ENCODE assay signal across 21 cellular contexts in genomic region chr6:52667572-52667971, GRCh38. TPM values are rescaled to one million over a fixed set of nuclear protein-coding genes. Genes with fewer than 3 reads are reported as not detected.
DNase-seq lines count a peak whose midpoint lies in the region; ATAC-seq and TF ChIP-seq lines count a peak whose summit lies in the region.
"Had no signal": no experiment of that assay in that cellular context is flagged by ENCODE, and none has a peak within 500 bp of the region (broad histone marks: within the 10 kb centered on the region; RNA-seq: fewer than 3 reads in every experiment).

No MANE protein-coding gene starts in this region.

- no peak overlapping the region for H2BK5ac ChIP-seq in trophoblast cell (ENCODE audit: low read depth, low read length, poor library complexity)

- H4K8ac ChIP-seq in trophoblast cell (ENCODE audit: low read depth, low read length): no peak overlapping the region

- no peak overlapping the region for H3K18ac ChIP-seq in trophoblast cell (ENCODE audit: low read length)

- H3K27ac ChIP-seq in OCI-LY7 (ENCODE audit: low read depth, low read length, poor library complexity, severe bottlenecking) (peak overlapping the region; percentile 64), trophoblast cell (ENCODE audit: low read depth, low read length) (no peak overlapping the region)
- no peak overlapping the region for H3K27ac ChIP-seq in naive thymus-derived CD4-positive, alpha-beta T cell (ENCODE audit: low read depth, low read length)
- H3K27ac ChIP-seq: ascending aorta, neutrophil, transverse colon had no signal

- H3K4me3 Mint-ChIP-seq in naive thymus-derived CD4-positive, alpha-beta T cell: no peak overlapping the region
- H3K4me3 Mint-ChIP-seq: mesothelial cell of epicardium; stimulated activated memory B cell treated with anti-CD40 and anti-IgM and Interleukin-4, amounts not matched to agents 10 μg/mL and 1 μg/mL and 100 μg/mL, for 72 hours had no signal

- H3K27me3 ChIP-seq in naive thymus-derived CD4-positive, alpha-beta T cell (ENCODE audit: control insufficient read depth in 2 of 2, insufficient read depth in 2 of 2, low read length in 2 of 2): no peaks in the 10 kb centered on the region
- H3K27me3 ChIP-seq in trophoblast cell (ENCODE audit: insufficient read depth, low read length): no peaks in the 10 kb centered on the region
- H3K27me3 ChIP-seq: ascending aorta, transverse colon had no signal

- no peak overlapping the region for H3K23ac ChIP-seq in trophoblast cell (ENCODE audit: low read length)

- H4K91ac ChIP-seq in trophoblast cell (ENCODE audit: low read depth, low read length): no peak overlapping the region

- H3K79me1 ChIP-seq in trophoblast cell (ENCODE audit: low read length): peaks cover 4% of the 10 kb centered on the region

- no peaks in the 10 kb centered on the region for H4K20me1 ChIP-seq in OCI-LY7 (ENCODE audit: insufficient read depth, low read length)

- H3K79me2 ChIP-seq in OCI-LY7 (ENCODE audit: insufficient read depth, low read depth, low read length) (peaks cover 30% of the 10 kb centered on the region), trophoblast cell (ENCODE audit: control insufficient read depth, insufficient read depth, low read length, poor library complexity) (no peaks in the 10 kb centered on the region)

- no peaks in the 10 kb centered on the region for H3K9me3 ChIP-seq in OCI-LY7 (ENCODE audit: low read length)
- no peaks in the 10 kb centered on the region for H3K9me3 ChIP-seq in naive thymus-derived CD4-positive, alpha-beta T cell (ENCODE audit: control insufficient read depth in 2 of 3, low read length in 3 of 3)
- no peaks in the 10 kb centered on the region for H3K9me3 ChIP-seq in trophoblast cell (ENCODE audit: insufficient read depth, low read depth, low read length)
- H3K9me3 ChIP-seq: ascending aorta, neutrophil, transverse colon had no signal

- H3K9ac ChIP-seq in trophoblast cell (ENCODE audit: low read length): no peak overlapping the region

- H3K27ac Mint-ChIP-seq in naive thymus-derived CD4-positive, alpha-beta T cell: no peak overlapping the region
- H3K27ac Mint-ChIP-seq: CD14-positive monocyte; mesothelial cell of epicardium; stimulated activated memory B cell treated with anti-CD40 and anti-IgM and Interleukin-4, amounts not matched to agents 10 μg/mL and 1 μg/mL and 100 μg/mL, for 72 hours had no signal

- no peak for TF ChIP-seq CTCF in OCI-LY7 (conservative IDR thresholded peaks at IDR 0.05; ENCODE audit: low read length)

- peaks cover 18 to 29% (median 24%) of the 10 kb centered on the region in 7 donors for H3K4me1 Mint-ChIP-seq in naive thymus-derived CD4-positive, alpha-beta T cell

- H2BK12ac ChIP-seq in trophoblast cell (ENCODE audit: low read length): no peak overlapping the region

- no peaks in the 10 kb centered on the region for H3K9me3 Mint-ChIP-seq in naive thymus-derived CD4-positive, alpha-beta T cell
- H3K9me3 Mint-ChIP-seq: mesothelial cell of epicardium; stimulated activated memory B cell treated with anti-CD40 and anti-IgM and Interleukin-4, amounts not matched to agents 10 μg/mL and 1 μg/mL and 100 μg/mL, for 72 hours had no signal

- H3K36me3 ChIP-seq in OCI-LY7 (ENCODE audit: insufficient read depth, low read length) (peaks cover 16% of the 10 kb centered on the region; the same call in 1 of the 2 replicates), trophoblast cell (ENCODE audit: control insufficient read depth in 1 of 2, insufficient read depth in 2 of 2, low read length in 2 of 2) (peaks cover 0 to 1% of the 10 kb centered on the region in 2 experiments)
- no peaks in the 10 kb centered on the region for H3K36me3 ChIP-seq in naive thymus-derived CD4-positive, alpha-beta T cell (ENCODE audit: control insufficient read depth in 2 of 3, insufficient read depth in 3 of 3, low read length in 3 of 3)
- H3K36me3 ChIP-seq: ascending aorta, neutrophil, transverse colon had no signal

- H3K4me3 ChIP-seq in OCI-LY7 (ENCODE audit: low read depth, low read length, poor library complexity, severe bottlenecking): peak overlapping the region; percentile 81
- H3K4me3 ChIP-seq in naive thymus-derived CD4-positive, alpha-beta T cell (ENCODE audit: low read length): no peak overlapping the region
- no peak overlapping the region for H3K4me3 ChIP-seq in trophoblast cell (ENCODE audit: low read depth, low read length)
- H3K4me3 ChIP-seq: ascending aorta, transverse colon had no signal

- DNase-seq in NOMO-1 treated with DMSO at 0.1 percent for 48 hours (lab: John Stamatoyannopoulos, UW; ENCODE audit: unreplicated experiment): peak; percentile 48
- DNase-seq in NOMO-1 treated with dmso at 0.1 percent for 144 hours (lab: John Stamatoyannopoulos, UW; ENCODE audit: unreplicated experiment): no peak
- peak; percentile 78 for DNase-seq in OCI-LY7 (ENCODE audit: low spot score)
- DNase-seq in naive thymus-derived CD4-positive, alpha-beta T cell: no peak
- no peak for DNase-seq in trophoblast cell
- no peak for DNase-seq in left cardiac atrium
- DNase-seq: activated CD4-positive, alpha-beta T cell treated with anti-CD3 and anti-CD28 coated beads for 48 hours; activated naive CD4-positive, alpha-beta T cell treated with Interleukin-2 at 50 U/mL for 16 hours; DMS79 treated with DMSO at 0.1 percent for 48 hours; GOT3; NCI-H187 treated with DMSO at 0.1 percent for 48 hours; NCI-H510A; PC-3; transverse colon had no signal

- H2BK120ac ChIP-seq in trophoblast cell (ENCODE audit: insufficient read depth, low read length, poor library complexity): no peak overlapping the region

- WGBS in trophoblast cell (ENCODE audit: extremely low coverage, insufficient coverage, insufficient read length): no CpG with 5 or more reads among the region's 1 CpG

- POLR2A ChIA-PET in OCI-LY7 (lab: Charles Lee): interaction anchor here (0.6 to 1.2 kb wide), 7 partner anchors 11 to 384 kb away, joined by 3 to 4 read pairs (median 3); no protein-coding TSS in a partner anchor
- POLR2A ChIA-PET in naive thymus-derived CD4-positive, alpha-beta T cell (lab: Charles Lee): no interaction called here

- CTCF ChIA-PET in OCI-LY7 (lab: Charles Lee; ENCODE audit: unreplicated experiment): no interaction called here
- CTCF ChIA-PET in naive thymus-derived CD4-positive, alpha-beta T cell (lab: Charles Lee): interaction anchor here (0.7 to 1.3 kb wide), 4 partner anchors 15 to 385 kb away, joined by 3 to 5 read pairs (median 4); no protein-coding TSS in a partner anchor

- no peak overlapping the region for H3K14ac ChIP-seq in trophoblast cell (ENCODE audit: low read length)

- H3K4me2 ChIP-seq in OCI-LY7 (ENCODE audit: low read length): peak overlapping the region; percentile 98
- no peak overlapping the region for H3K4me2 ChIP-seq in trophoblast cell (ENCODE audit: low read length)

- H2AK5ac ChIP-seq in trophoblast cell (ENCODE audit: low read length): no peak overlapping the region

- peaks cover 0 to 4% (median 0%) of the 10 kb centered on the region in 5 donors for H3K36me3 Mint-ChIP-seq in naive thymus-derived CD4-positive, alpha-beta T cell
- H3K36me3 Mint-ChIP-seq: CD14-positive monocyte; stimulated activated memory B cell treated with anti-CD40 and anti-IgM and Interleukin-4, amounts not matched to agents 10 μg/mL and 1 μg/mL and 100 μg/mL, for 72 hours had no signal

- H2AFZ ChIP-seq in OCI-LY7 (ENCODE audit: low read length) (no peak overlapping the region), trophoblast cell (ENCODE audit: insufficient read depth, low read length, poor library complexity) (no peak overlapping the region)

- intact Hi-C loops in OCI-LY7 (cut with micrococcal nuclease; ENCODE audit: unreplicated experiment): loop anchor here (5.0 kb wide), 1 partner anchor 330 kb away; the partner anchor contains the start of gene GSTA4
- intact Hi-C loops in naive thymus-derived CD4-positive, alpha-beta T cell (cut with micrococcal nuclease): loop anchor here (10.0 kb wide), 2 partner anchors 877 to 1127 kb away; partner anchors contain the start of genes GCLC (in 2 of the 2) and LRRC1 (in 1 of the 2)
- intact Hi-C loops in left cardiac atrium (cut with DNase I): loop anchor here in 1 of 2 donors (10.0 kb wide), 1 partner anchor 383 kb away; the partner anchor contains the start of gene MCM3

- TSS peak; percentile 44 for BruUV-seq in OCI-LY7 (replicated peaks; lab: Mats Ljungman, UMichigan)

- no peaks in the 10 kb centered on the region for H3K9me2 ChIP-seq in OCI-LY7 (ENCODE audit: insufficient read depth, low read length)

- H3K4me1 ChIP-seq in OCI-LY7 (ENCODE audit: insufficient read depth, low read length, poor library complexity, severe bottlenecking) (peaks cover 63% of the 10 kb centered on the region), trophoblast cell (ENCODE audit: control insufficient read depth in 1 of 2, insufficient read depth in 2 of 2, low read length in 2 of 2) (peaks cover 9 to 16% of the 10 kb centered on the region in 2 experiments)
- peaks cover 15 to 17% of the 10 kb centered on the region in 2 donors for H3K4me1 ChIP-seq in naive thymus-derived CD4-positive, alpha-beta T cell (ENCODE audit: control insufficient read depth in 2 of 2, insufficient read depth in 2 of 2, low read length in 2 of 2)

- ATAC-seq in HG02885 (IDR thresholded peaks at IDR 0.05; ENCODE audit: poor library complexity, unreplicated experiment) (peak; percentile 25), HG03354 (IDR thresholded peaks at IDR 0.05; ENCODE audit: poor library complexity, severe bottlenecking, unreplicated experiment) (no peak), left cardiac atrium (no peak)
- ATAC-seq in naive thymus-derived CD4-positive, alpha-beta T cell: no peak
- ATAC-seq: PC-3; stimulated activated memory B cell treated with anti-CD40 and anti-IgM and Interleukin-4, amounts not matched to agents 10 μg/mL and 1 μg/mL and 100 μg/mL, for 72 hours had no signal

- no peak overlapping the region for H4K12ac ChIP-seq in trophoblast cell (ENCODE audit: low read depth, low read length)

- H3K27me3 Mint-ChIP-seq in naive thymus-derived CD4-positive, alpha-beta T cell: no peaks in the 10 kb centered on the region
- H3K27me3 Mint-ChIP-seq: stimulated activated memory B cell treated with anti-CD40 and anti-IgM and Interleukin-4, amounts not matched to agents 10 μg/mL and 1 μg/mL and 100 μg/mL, for 72 hours had no signal

- H3K4ac ChIP-seq in trophoblast cell (ENCODE audit: low read depth, low read length): no peak overlapping the region

RNA-seq across cellular contexts. Expression of gene TMEM14A, which starts 3.3 kb away (rescaled TPM):
- 14.6 and 17.8 TPM in 2 replicates for total RNA-seq in OCI-LY7 (2014; rRNA removed; shearing (Covaris generic))
- 27.2 and 32.7 TPM in 2 replicates for total RNA-seq in OCI-LY7 (2022)
- total RNA-seq in naive thymus-derived CD4-positive, alpha-beta T cell: 10 to 100 TPM in 1 of 5 experiments, 1 to 10 TPM in 4; 5.3 to 18.2 (median 8.0) TPM
- 10 to 100 TPM; 18.0 to 26.1 TPM for polyA plus RNA-seq in naive thymus-derived CD4-positive, alpha-beta T cell
- polyA plus RNA-seq in trophoblast cell (2013): 10.2 and 10.3 TPM in 2 replicates
- total RNA-seq in left cardiac atrium: 10 to 100 TPM in 1 of 2 donors, 1 to 10 TPM in 1; 7.9 to 13.3 TPM

Comparison
In these comparisons a context has a peak if more than half of its experiments do, and no peak if none do; other contexts are left out.
1. DNase-seq: peak in NOMO-1 treated with DMSO at 0.1 percent for 48 hours (single experiment) and OCI-LY7 (single experiment); none in NOMO-1 treated with dmso at 0.1 percent for 144 hours (single experiment), naive thymus-derived CD4-positive, alpha-beta T cell (0 of 9), trophoblast cell (0 of 2) and left cardiac atrium (single experiment).